Comparison of ENCODE assay signal across 9 cellular contexts in the genomic region with DNA sequence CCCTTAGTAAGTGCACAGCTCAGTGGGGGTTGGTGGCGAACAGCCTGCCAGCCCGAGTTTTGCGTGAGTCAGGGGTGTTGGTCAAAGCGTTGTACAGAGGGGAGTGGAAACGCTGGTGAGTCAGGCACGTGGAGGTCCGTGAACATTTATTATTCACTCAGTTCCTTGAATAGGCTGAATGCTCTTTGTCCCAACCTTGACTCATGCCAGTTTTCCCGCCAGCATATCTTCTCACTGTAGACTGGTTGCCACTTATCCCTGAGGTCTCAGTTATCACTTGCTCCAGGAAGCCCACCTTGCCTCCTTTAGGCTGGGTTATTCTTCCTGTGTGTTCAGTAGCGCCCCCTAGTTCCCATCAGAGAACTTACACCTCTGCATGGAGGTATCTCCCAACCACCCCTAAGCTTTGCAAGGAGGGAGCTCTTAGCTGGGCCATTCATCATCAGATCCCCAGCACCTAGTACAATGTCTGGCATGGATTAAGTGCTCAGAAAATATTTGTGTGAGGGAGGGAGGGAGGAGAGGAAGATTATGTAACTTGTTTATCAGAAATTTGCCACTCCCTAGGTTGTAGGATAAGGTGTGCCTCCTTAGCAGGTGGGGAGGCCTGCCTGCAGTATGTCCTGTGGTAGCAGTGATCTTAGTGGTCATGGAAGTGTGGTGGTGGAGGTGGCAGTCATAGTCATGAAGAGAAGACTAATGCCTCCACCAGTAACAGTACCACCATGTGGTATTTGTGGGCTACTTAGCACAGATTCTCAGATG.
DNase-seq lines count a peak whose midpoint lies in the region; ATAC-seq, FAIRE-seq and TF ChIP-seq lines count a peak whose summit lies in the region.
"Had no signal": no experiment of that assay in that cellular context is flagged by ENCODE, and none has a peak within 500 bp of the region (broad histone marks: within the 10 kb centered on the region; RNA-seq: fewer than 3 reads in every experiment).

No MANE protein-coding gene starts in this region.

- no peak for ATAC-seq in HG03457 (IDR thresholded peaks at IDR 0.05; ENCODE audit: unreplicated experiment)

- no peak overlapping the region for H3K4me3 Mint-ChIP-seq in neural progenitor cell

- H3K27ac ChIP-seq in neural progenitor cell: no peak overlapping the region

- H3K36me3 ChIP-seq in neural progenitor cell: no peaks in the 10 kb centered on the region

- H3K9me3 ChIP-seq in neural progenitor cell (ENCODE audit: low read depth): no peaks in the 10 kb centered on the region

- no peak overlapping the region for H3K27ac Mint-ChIP-seq in neural progenitor cell

- H3K36me3 Mint-ChIP-seq in neural progenitor cell: peaks cover 38% of the 10 kb centered on the region

- peaks cover 6% of the 10 kb centered on the region for H3K4me1 Mint-ChIP-seq in neural progenitor cell

- no peaks in the 10 kb centered on the region for H3K79me2 ChIP-seq in neural progenitor cell (ENCODE audit: low read depth)

- peaks cover 8% of the 10 kb centered on the region for H3K9me3 Mint-ChIP-seq in neural progenitor cell

- H3K9ac ChIP-seq in neural progenitor cell: no peak overlapping the region

- H3K27me3 ChIP-seq in neural progenitor cell: no peaks in the 10 kb centered on the region

- FAIRE-seq in HTR-8/SVneo (lab: Jason Lieb, UNC): no peak

- TF ChIP-seq CTCF in GM12864 (IDR thresholded peaks at IDR 0.05; ENCODE audit: low read depth, low read length, missing control alignments): peak; percentile 64
- TF ChIP-seq CTCF in LNCAP (IDR thresholded peaks at IDR 0.05): peak; percentile 35; the same call in 1 of the 2 replicates
- peak; percentile 63 for TF ChIP-seq CTCF in neural progenitor cell (IDR thresholded peaks at IDR 0.05)
- no peak for TF ChIP-seq CTCF in foreskin fibroblast (IDR thresholded peaks at IDR 0.05; ENCODE audit: low read depth, low read length)

- no peak overlapping the region for H3K4me3 ChIP-seq in GM12864 (ENCODE audit: low read depth, low read length)
- H3K4me3 ChIP-seq in neural progenitor cell: no peak overlapping the region
- no peak overlapping the region for H3K4me3 ChIP-seq in foreskin fibroblast (ENCODE audit: low read depth in 1 of 2, low read length in 2 of 2)

- H4K20me1 ChIP-seq in neural progenitor cell (ENCODE audit: low read depth): no peaks in the 10 kb centered on the region

- no peak overlapping the region for H3K4me2 ChIP-seq in neural progenitor cell

- H3K27me3 Mint-ChIP-seq in neural progenitor cell (ENCODE audit: insufficient read depth, low read depth): peaks cover 5% of the 10 kb centered on the region

- no peaks in the 10 kb centered on the region for H3K4me1 ChIP-seq in neural progenitor cell

- H3F3A ChIP-seq in neural progenitor cell (ENCODE audit: low read depth): no peaks in the 10 kb centered on the region

- H2AFZ ChIP-seq in neural progenitor cell (replicated peaks): no peak overlapping the region

- DNase-seq in GM12864 (ENCODE audit: low read depth) (no peak), cerebellar cortex (ENCODE audit: low spot score) (peak; percentile 18), neural progenitor cell (ENCODE audit: low spot score) (peak; percentile 41), foreskin fibroblast (no peak), HTR-8/SVneo (ENCODE audit: insufficient read length, low spot score) (no peak)
- no peak for DNase-seq in activated CD8-positive, alpha-beta memory T cell treated with anti-CD3 and anti-CD28 coated beads, Interleukin-2, amount 50 U/mL, for 48 hours
- DNase-seq: occipital lobe had no signal

Comparison
In these comparisons a context has a peak if more than half of its experiments do, and no peak if none do; other contexts are left out.
1. DNase-seq: peak in cerebellar cortex (single experiment) and neural progenitor cell (single experiment); none in GM12864 (single experiment), foreskin fibroblast (0 of 2), HTR-8/SVneo (single experiment) and activated CD8-positive, alpha-beta memory T cell treated with anti-CD3 and anti-CD28 coated beads, Interleukin-2, amount 50 U/mL, for 48 hours (single experiment).